Comparison of ENCODE assay signal across 8 cellular contexts in genomic region chr22:42270178-42270511, GRCh38. TPM values are rescaled to one million over a fixed set of nuclear protein-coding genes. Genes with fewer than 3 reads are reported as not detected.
DNase-seq lines count a peak whose midpoint lies in the region; ATAC-seq, FAIRE-seq and TF ChIP-seq lines count a peak whose summit lies in the region.

No MANE protein-coding gene starts in this region.

- H3K27ac ChIP-seq in SU-DHL-6 (ENCODE audit: low read depth, low read length) (peak overlapping the region; percentile 79), muscle layer of colon (ENCODE audit: low read depth, low read length) (peak overlapping the region; percentile 80)

- peaks cover 9% of the 10 kb centered on the region for H4K20me1 ChIP-seq in SU-DHL-6 (ENCODE audit: low read depth, low read length)

- H3K9me2 ChIP-seq in SU-DHL-6 (replicated peaks; ENCODE audit: insufficient read depth, low read length), result no peaks in the 10 kb centered on the region

- H2AFZ ChIP-seq in SU-DHL-6 (ENCODE audit: low read depth, low read length, severe bottlenecking), result peak overlapping the region; percentile 83

- H3K9me3 ChIP-seq in SU-DHL-6 (ENCODE audit: insufficient read depth, low read length), result no peaks in the 10 kb centered on the region
- no peaks in the 10 kb centered on the region for H3K9me3 ChIP-seq in muscle layer of colon (ENCODE audit: low read length)

- peaks cover 40% of the 10 kb centered on the region for H3K36me3 Mint-ChIP-seq in activated T-cell treated with anti-CD3 and anti-CD28 coated beads, Interleukin-2, amount 50 U/mL, for 24 hours (ENCODE audit: low read depth)
- H3K36me3 Mint-ChIP-seq in effector memory CD8-positive, alpha-beta T cell (ENCODE audit: insufficient read depth), result peaks cover 9% of the 10 kb centered on the region

- no peaks in the 10 kb centered on the region for H3K9me3 Mint-ChIP-seq in activated T-cell treated with anti-CD3 and anti-CD28 coated beads, Interleukin-2, amount 50 U/mL, for 24 hours
- H3K9me3 Mint-ChIP-seq in effector memory CD8-positive, alpha-beta T cell, result no peaks in the 10 kb centered on the region

- TF ChIP-seq CTCF in SU-DHL-6 (IDR thresholded peaks at IDR 0.05; ENCODE audit: insufficient read depth, low read length, poor library complexity, severe bottlenecking), result no peak

- peak overlapping the region; percentile 91 for H3K4me3 Mint-ChIP-seq in activated T-cell treated with anti-CD3 and anti-CD28 coated beads, Interleukin-2, amount 50 U/mL, for 24 hours
- H3K4me3 Mint-ChIP-seq in effector memory CD8-positive, alpha-beta T cell, result peak overlapping the region; percentile 88 to 89

- H3K4me1 Mint-ChIP-seq in activated T-cell treated with anti-CD3 and anti-CD28 coated beads, Interleukin-2, amount 50 U/mL, for 24 hours (ENCODE audit: low read depth), result peaks cover 42% of the 10 kb centered on the region
- H3K4me1 Mint-ChIP-seq in effector memory CD8-positive, alpha-beta T cell (ENCODE audit: low read depth in 2 of 2), result peaks cover 30 to 33% of the 10 kb centered on the region in 2 donors

- H3K79me2 ChIP-seq in SU-DHL-6 (ENCODE audit: insufficient read depth, low read length), result peaks cover 50% of the 10 kb centered on the region

- H3K36me3 ChIP-seq in SU-DHL-6 (ENCODE audit: low read length), result no peaks in the 10 kb centered on the region
- no peaks in the 10 kb centered on the region for H3K36me3 ChIP-seq in muscle layer of colon (ENCODE audit: insufficient read depth, low read length)

- H3K4me3 ChIP-seq in SU-DHL-6 (ENCODE audit: insufficient read depth, low read length, poor library complexity, severe bottlenecking), result peak overlapping the region; percentile 99
- peak overlapping the region; percentile 53 to 84 for H3K4me3 ChIP-seq in muscle layer of colon (ENCODE audit: low read depth in 1 of 2, low read length in 2 of 2)

- H3F3A ChIP-seq in SU-DHL-6 (ENCODE audit: insufficient read depth), result peaks cover 10% of the 10 kb centered on the region; the same call in 1 of the 2 replicates

- peaks cover 12% of the 10 kb centered on the region for H3K4me1 ChIP-seq in muscle layer of colon (ENCODE audit: insufficient read depth, low read length)

- no peaks in the 10 kb centered on the region for H3K27me3 Mint-ChIP-seq in activated T-cell treated with anti-CD3 and anti-CD28 coated beads, Interleukin-2, amount 50 U/mL, for 24 hours
- no peaks in the 10 kb centered on the region for H3K27me3 Mint-ChIP-seq in effector memory CD8-positive, alpha-beta T cell

- H3K9ac ChIP-seq in SU-DHL-6 (ENCODE audit: low read length), result peak overlapping the region; percentile 99
- H3K9ac ChIP-seq in muscle layer of colon (ENCODE audit: low read length), result peak overlapping the region; percentile 30

- FAIRE-seq in frontal cortex (lab: Jason Lieb, UNC), result no peak

- peak; percentile 28 for ATAC-seq in HG03025 (IDR thresholded peaks at IDR 0.05; ENCODE audit: low FRiP score, unreplicated experiment)
- peak; percentile 52 for ATAC-seq in effector memory CD8-positive, alpha-beta T cell (replicated peaks)

- H3K27me3 ChIP-seq in SU-DHL-6 (ENCODE audit: low read length) (no peaks in the 10 kb centered on the region), muscle layer of colon (ENCODE audit: control insufficient read depth in 1 of 2, insufficient read depth in 2 of 2, low read length in 2 of 2) (no peaks in the 10 kb centered on the region)

- H3K4me2 ChIP-seq in SU-DHL-6 (ENCODE audit: low read depth, low read length, poor library complexity, severe bottlenecking), result peak overlapping the region; percentile 80

- DNase-seq in activated T-cell treated with anti-CD3 and anti-CD28 coated beads, Interleukin-2, amount 50 U/mL, for 24 hours, result peak; percentile 79
- no peak for DNase-seq in activated T-cell treated with anti-CD3 and anti-CD28 coated beads, Interleukin-2, amount 50 U/mL, for 1 hour
- DNase-seq in effector memory CD8-positive, alpha-beta T cell, result peak; percentile 13 to 38 (median 21)
- DNase-seq in dedifferentiated amniotic fluid mesenchymal stem cell (ENCODE audit: extremely low spot score) (no peak), frontal cortex (ENCODE audit: low spot score in 2 of 2) (no peak)

- H3K27ac Mint-ChIP-seq in activated T-cell treated with anti-CD3 and anti-CD28 coated beads, Interleukin-2, amount 50 U/mL, for 24 hours, result peak overlapping the region; percentile 90
- peak overlapping the region in 1 of 2 donors; percentile 90 for H3K27ac Mint-ChIP-seq in effector memory CD8-positive, alpha-beta T cell

RNA-seq across cellular contexts. Expression of gene TCF20, which starts 0.3 kb away (rescaled TPM):
- 60.3 TPM for total RNA-seq in frontal cortex

Comparison
In these comparisons a context has a peak if more than half of its experiments do, and no peak if none do; other contexts are left out.
1. DNase-seq: peak in activated T-cell treated with anti-CD3 and anti-CD28 coated beads, Interleukin-2, amount 50 U/mL, for 24 hours (single experiment) and effector memory CD8-positive, alpha-beta T cell (3 of 3); none in activated T-cell treated with anti-CD3 and anti-CD28 coated beads, Interleukin-2, amount 50 U/mL, for 1 hour (single experiment), dedifferentiated amniotic fluid mesenchymal stem cell (single experiment) and frontal cortex (0 of 2).